Comparison of ENCODE assay signal across 8 cellular contexts in the genomic region with DNA sequence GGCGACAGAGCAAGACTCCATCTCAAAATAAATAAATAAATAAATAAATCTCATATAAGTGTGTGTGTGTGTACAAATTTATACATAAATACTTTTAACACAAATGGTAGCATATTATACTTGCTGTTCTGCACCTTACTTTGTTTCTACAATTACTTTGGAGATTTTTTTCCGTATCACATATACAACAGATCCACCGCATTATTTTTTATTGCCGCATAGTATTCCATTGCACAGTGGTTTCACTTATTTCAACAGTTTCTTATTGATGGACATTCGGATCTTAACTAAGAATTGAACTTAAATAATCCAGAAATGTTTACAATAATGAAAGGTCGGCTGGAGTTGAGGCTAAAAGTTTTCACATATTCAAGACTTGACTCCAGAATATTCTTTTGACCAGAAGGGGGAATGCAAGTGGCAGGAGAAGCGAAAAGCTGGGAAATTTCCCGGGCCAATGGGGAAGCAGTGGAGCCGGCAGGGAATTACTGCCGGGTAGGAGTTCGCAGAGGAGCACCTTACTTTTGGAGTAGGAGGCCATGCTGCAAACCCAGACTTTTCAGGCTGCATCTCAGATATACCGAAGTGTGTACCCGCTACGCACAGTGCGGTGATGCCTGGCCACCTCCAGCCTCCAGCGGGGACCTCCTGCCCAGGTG. TPM values are rescaled to one million over a fixed set of nuclear protein-coding genes. Genes with fewer than 3 reads are reported as not detected.
DNase-seq lines count a peak whose midpoint lies in the region; ATAC-seq and TF ChIP-seq lines count a peak whose summit lies in the region.

No MANE protein-coding gene starts in this region.

- peaks cover 12% of the 10 kb centered on the region for H3F3A ChIP-seq in neural progenitor cell (ENCODE audit: low read depth)

- H3K36me3 ChIP-seq in ectodermal cell (ENCODE audit: control insufficient read depth, insufficient read depth, low read length) = no peaks in the 10 kb centered on the region
- no peaks in the 10 kb centered on the region for H3K36me3 ChIP-seq in neural progenitor cell

- DNase-seq in AG20443 (ENCODE audit: low spot score) = peak; percentile 49
- no peak for DNase-seq in HL-60 (ENCODE audit: low read depth in 1 of 2, low spot score in 1 of 2)
- DNase-seq in neural progenitor cell (ENCODE audit: low spot score) = no peak
- no peak for DNase-seq in activated CD4-positive, CD25-positive, alpha-beta regulatory T cell treated with anti-CD3 and anti-CD28 coated beads, Interleukin-2, amount 50 U/mL, for 72 hours
- no peak for DNase-seq in epidermal melanocyte (ENCODE audit: insufficient read length, low spot score)
- DNase-seq in left colon = no peak

- peak overlapping the region; percentile 71 for H2AFZ ChIP-seq in neural progenitor cell (replicated peaks)

- H3K27me3 ChIP-seq in HL-60 (ENCODE audit: insufficient read depth, poor library complexity, severe bottlenecking) = peaks cover 46% of the 10 kb centered on the region
- H3K27me3 ChIP-seq in ectodermal cell (ENCODE audit: control insufficient read depth, insufficient read depth, low read length, poor library complexity, severe bottlenecking) = peaks cover 50% of the 10 kb centered on the region
- peaks cover 76% of the 10 kb centered on the region for H3K27me3 ChIP-seq in neural progenitor cell

- H3K4me1 Mint-ChIP-seq in neural progenitor cell = peaks cover 4% of the 10 kb centered on the region

- intact Hi-C loops in left colon (cut with DNase I, micrococcal nuclease) = no loop called here

- no peak overlapping the region for H3K9ac ChIP-seq in neural progenitor cell

- peak overlapping the region; percentile 96 for H3K4me2 ChIP-seq in neural progenitor cell

- no peaks in the 10 kb centered on the region for H3K79me2 ChIP-seq in neural progenitor cell (ENCODE audit: low read depth)

- no peaks in the 10 kb centered on the region for H3K4me1 ChIP-seq in ectodermal cell (ENCODE audit: control insufficient read depth, insufficient read depth, low read length)
- H3K4me1 ChIP-seq in neural progenitor cell = no peaks in the 10 kb centered on the region

- 40 to 43% methylated on average over 15 of the region's 16 CpGs for WGBS in ectodermal cell, 2 experiments

- H3K4me3 ChIP-seq in HL-60 (replicated peaks; ENCODE audit: insufficient read depth, low read length) (peak overlapping the region; percentile 32), ectodermal cell (ENCODE audit: insufficient read depth, low read depth, low read length) (peak overlapping the region; percentile 52), neural progenitor cell (peak overlapping the region; percentile 58)

- peaks cover 8% of the 10 kb centered on the region for H3K9me3 Mint-ChIP-seq in neural progenitor cell

- H3K27ac Mint-ChIP-seq in neural progenitor cell = peak overlapping the region; percentile 15

- H3K4me3 Mint-ChIP-seq in neural progenitor cell = peak overlapping the region; percentile 86

- H3K9me3 ChIP-seq in ectodermal cell (ENCODE audit: control insufficient read depth, low read length) (no peaks in the 10 kb centered on the region), neural progenitor cell (ENCODE audit: low read depth) (no peaks in the 10 kb centered on the region)

- ATAC-seq in left colon (no peak), HG03175 (IDR thresholded peaks at IDR 0.05; ENCODE audit: unreplicated experiment) (no peak)

- H3K27ac ChIP-seq in HL-60 (replicated peaks) = no peak overlapping the region
- H3K27ac ChIP-seq in ectodermal cell (ENCODE audit: insufficient read depth, low read depth, low read length, poor library complexity, severe bottlenecking) = no peak overlapping the region
- H3K27ac ChIP-seq in neural progenitor cell = no peak overlapping the region

- peaks cover 9% of the 10 kb centered on the region for H4K20me1 ChIP-seq in neural progenitor cell (ENCODE audit: low read depth)

- H3K27me3 Mint-ChIP-seq in neural progenitor cell (ENCODE audit: insufficient read depth, low read depth) = peaks cover 32% of the 10 kb centered on the region

- H3K36me3 Mint-ChIP-seq in neural progenitor cell = peaks cover 4% of the 10 kb centered on the region

- TF ChIP-seq CTCF in HL-60 (IDR thresholded peaks at IDR 0.05; ENCODE audit: insufficient read depth, low read length) = no peak
- TF ChIP-seq CTCF in neural progenitor cell (IDR thresholded peaks at IDR 0.05) = no peak

RNA-seq across cellular contexts. Expression of a gene that starts 0.4 kb away (rescaled TPM):
- 0.48 TPM for polyA plus RNA-seq in ectodermal cell (2013, experiment 1 of 4)
- 0.52 TPM for polyA plus RNA-seq in ectodermal cell (2013, experiment 2 of 4)
- 0.21 TPM for polyA plus RNA-seq in ectodermal cell (2013, experiment 3 of 4)
- polyA plus RNA-seq in ectodermal cell (2013, experiment 4 of 4) = 0.49 TPM
- total RNA-seq in neural progenitor cell (ENCODE audit: low replicate concordance) = 0.56 and 1.1 TPM in 2 replicates
- total RNA-seq in left colon = under 1 TPM; 0.24 to 0.36 TPM
